In the genomic region with DNA sequence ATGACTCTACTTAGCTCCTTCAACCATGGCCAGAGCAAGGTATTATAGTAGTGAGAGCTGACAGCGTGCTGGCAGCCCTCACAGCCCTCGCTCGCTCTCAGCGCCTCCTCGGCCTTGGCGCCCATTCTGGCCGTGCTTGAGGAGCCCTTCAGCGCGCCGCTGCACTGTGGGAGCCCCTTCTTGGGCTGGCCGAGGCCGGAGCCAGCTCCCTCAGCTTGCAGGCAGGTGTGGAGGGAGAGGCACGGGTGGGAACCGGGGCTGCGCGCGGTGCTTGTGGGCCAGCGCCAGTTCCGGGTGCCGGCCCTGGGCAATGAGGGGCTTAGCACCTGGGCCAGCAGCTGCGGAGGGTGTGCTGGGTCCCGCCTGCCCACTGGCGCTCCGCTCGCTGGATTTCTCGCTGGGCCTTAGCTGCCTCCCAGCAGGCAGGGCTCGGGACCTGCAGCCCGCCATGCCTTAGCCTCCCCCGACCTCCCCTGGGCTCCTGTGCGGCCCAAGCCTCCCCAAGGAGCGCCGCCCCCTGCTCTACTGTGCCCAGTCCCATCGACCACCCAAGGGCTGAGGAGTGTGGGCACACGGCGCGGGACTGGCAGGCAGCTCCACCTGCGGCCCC, we compare ENCODE assay signal across 27 cellular contexts.
DNase-seq lines count a peak whose midpoint lies in the region; ATAC-seq, FAIRE-seq and TF ChIP-seq lines count a peak whose summit lies in the region.
"Had no signal": no experiment of that assay in that cellular context is flagged by ENCODE, and none has a peak within 500 bp of the region (broad histone marks: within the 10 kb centered on the region; RNA-seq: fewer than 3 reads in every experiment).

No MANE protein-coding gene starts in this region.

- no peak for TF ChIP-seq POLR2A in esophagus muscularis mucosa (IDR thresholded peaks at IDR 0.05; ENCODE audit: low read depth)

- TF ChIP-seq CTCF in esophagus muscularis mucosa (IDR thresholded peaks at IDR 0.05): no peak
- TF ChIP-seq CTCF in kidney (IDR thresholded peaks at IDR 0.05; ENCODE audit: borderline replicate concordance, extremely low read depth, insufficient read depth): no peak

- no peak for ATAC-seq in activated naive CD8-positive, alpha-beta T cell treated with anti-CD3 and anti-CD28 coated beads, Interleukin-2, amount 50 U/mL, for 24 hours
- ATAC-seq: GM12878 had no signal

- peaks cover 0 to under 1% (median under 1%) of the 10 kb centered on the region in 4 donors for H3K4me1 ChIP-seq in esophagus muscularis mucosa
- H3K4me1 ChIP-seq in kidney (ENCODE audit: control insufficient read depth in 1 of 2, insufficient read depth in 1 of 2, low read depth in 1 of 2, low read length in 2 of 2): no peaks in the 10 kb centered on the region
- H3K4me1 ChIP-seq: BE2C, BLaER1 had no signal

- H3K36me3 ChIP-seq in esophagus muscularis mucosa (no peaks in the 10 kb centered on the region), kidney (ENCODE audit: control insufficient read depth in 1 of 2, insufficient read depth in 2 of 2, low read length in 2 of 2) (no peaks in the 10 kb centered on the region)
- H3K36me3 ChIP-seq: BE2C, BLaER1 had no signal

- intact Hi-C loops in esophagus muscularis mucosa (cut with DNase I): no loop called here
- intact Hi-C loops in kidney (cut with DNase I): no loop called here
- intact Hi-C loops in activated T-helper 1 cell treated with anti-CD3 and anti-CD28 coated beads, Interleukin-12 subunit alpha, Interleukin-12 subunit beta, Interleukin-2, Interleukin-4 antibody, amounts not matched to agents 30 ng/mL and 10 ng/mL and 1 ng/mL, durations not matched to agents 14 hours and 24 hours and 36 hours (cut with micrococcal nuclease): no loop called here

- no peak for DNase-seq in activated naive CD8-positive, alpha-beta T cell treated with anti-CD3 and anti-CD28 coated beads, Interleukin-2, amount 50 U/mL, for 24 hours
- DNase-seq in activated naive CD8-positive, alpha-beta T cell treated with anti-CD3 and anti-CD28 coated beads for 36 hours: no peak
- peak; percentile 64 for DNase-seq in esophagus muscularis mucosa (ENCODE audit: extremely low spot score)
- DNase-seq in kidney: peak; percentile 60
- no peak for DNase-seq in activated T-helper 1 cell treated with anti-CD3 and anti-CD28 coated beads, Interleukin-12 subunit alpha, Interleukin-12 subunit beta, Interleukin-2, Interleukin-4 antibody, amounts not matched to agents 30 ng/mL and 10 ng/mL and 1 ng/mL, durations not matched to agents 14 hours and 24 hours and 36 hours (ENCODE audit: low spot score)
- no peak for DNase-seq in HUDEP-2 (lab: John Stamatoyannopoulos, UW; ENCODE audit: unreplicated experiment in 76 of 76)
- DNase-seq: 8988T; ACHN; BE2C; C1 segment of cervical spinal cord; CD4-positive, alpha-beta memory T cell; CD4-positive, CD25-positive, alpha-beta regulatory T cell; CD8-positive, alpha-beta memory T cell; COR-L47; DMS 273 treated with DMSO at 0.1 percent for 48 hours; DMS153; DMS53; DMS79; DND-41; EL; GDM1 had no signal

- H3K4me1 Mint-ChIP-seq in activated naive CD8-positive, alpha-beta T cell treated with anti-CD3 and anti-CD28 coated beads, Interleukin-2, amount 50 U/mL, for 24 hours: no peaks in the 10 kb centered on the region
- no peaks in the 10 kb centered on the region for H3K4me1 Mint-ChIP-seq in activated naive CD8-positive, alpha-beta T cell treated with anti-CD3 and anti-CD28 coated beads for 36 hours
- H3K4me1 Mint-ChIP-seq in activated T-helper 1 cell treated with anti-CD3 and anti-CD28 coated beads, Interleukin-12 subunit alpha, Interleukin-12 subunit beta, Interleukin-2, Interleukin-4 antibody, amounts not matched to agents 30 ng/mL and 10 ng/mL and 1 ng/mL, durations not matched to agents 14 hours and 24 hours and 36 hours (ENCODE audit: low read depth): no peaks in the 10 kb centered on the region
- H3K4me1 Mint-ChIP-seq: CD14-positive monocyte; CD4-positive, CD25-positive, alpha-beta regulatory T cell; CD8-positive, alpha-beta memory T cell had no signal

- H3K9ac ChIP-seq in kidney (ENCODE audit: low read length in 2 of 2): no peak overlapping the region
- H3K9ac ChIP-seq: BLaER1 had no signal

- no peak overlapping the region for H3K27ac ChIP-seq in esophagus muscularis mucosa (replicated peaks in 1 of 4)
- no peak overlapping the region for H3K27ac ChIP-seq in kidney (ENCODE audit: low read depth in 2 of 2, low read length in 2 of 2)
- H3K27ac ChIP-seq: BLaER1 had no signal

- FAIRE-seq in kidney (lab: Jason Lieb, UNC): no peak
- FAIRE-seq: A204.1, GM12878, GM12892, GM18507 had no signal

- H3K4me3 ChIP-seq in esophagus muscularis mucosa (no peak overlapping the region), kidney (ENCODE audit: low read length in 2 of 2) (no peak overlapping the region)
- H3K4me3 ChIP-seq: BLaER1, GM12878 had no signal

- H3K27me3 ChIP-seq in esophagus muscularis mucosa: peaks cover 0 to 34% (median 0%) of the 10 kb centered on the region in 4 donors
- H3K27me3 ChIP-seq: BLaER1 had no signal

- no peaks in the 10 kb centered on the region for H3K36me3 Mint-ChIP-seq in activated naive CD8-positive, alpha-beta T cell treated with anti-CD3 and anti-CD28 coated beads, Interleukin-2, amount 50 U/mL, for 24 hours (ENCODE audit: low read depth)
- H3K36me3 Mint-ChIP-seq in activated naive CD8-positive, alpha-beta T cell treated with anti-CD3 and anti-CD28 coated beads for 36 hours: no peaks in the 10 kb centered on the region
- H3K36me3 Mint-ChIP-seq in activated T-helper 1 cell treated with anti-CD3 and anti-CD28 coated beads, Interleukin-12 subunit alpha, Interleukin-12 subunit beta, Interleukin-2, Interleukin-4 antibody, amounts not matched to agents 30 ng/mL and 10 ng/mL and 1 ng/mL, durations not matched to agents 14 hours and 24 hours and 36 hours (ENCODE audit: low read depth): no peaks in the 10 kb centered on the region
- H3K36me3 Mint-ChIP-seq: CD14-positive monocyte; CD4-positive, alpha-beta memory T cell; CD4-positive, CD25-positive, alpha-beta regulatory T cell had no signal

- H3K4me3 Mint-ChIP-seq in activated naive CD8-positive, alpha-beta T cell treated with anti-CD3 and anti-CD28 coated beads, Interleukin-2, amount 50 U/mL, for 24 hours: no peak overlapping the region
- H3K4me3 Mint-ChIP-seq in activated naive CD8-positive, alpha-beta T cell treated with anti-CD3 and anti-CD28 coated beads for 36 hours: no peak overlapping the region
- H3K4me3 Mint-ChIP-seq in activated T-helper 1 cell treated with anti-CD3 and anti-CD28 coated beads, Interleukin-12 subunit alpha, Interleukin-12 subunit beta, Interleukin-2, Interleukin-4 antibody, amounts not matched to agents 30 ng/mL and 10 ng/mL and 1 ng/mL, durations not matched to agents 14 hours and 24 hours and 36 hours: no peak overlapping the region
- H3K4me3 Mint-ChIP-seq: CD14-positive monocyte; CD4-positive, alpha-beta memory T cell; CD4-positive, CD25-positive, alpha-beta regulatory T cell; CD8-positive, alpha-beta memory T cell had no signal

- H3K9me3 ChIP-seq in esophagus muscularis mucosa: no peaks in the 10 kb centered on the region
- no peaks in the 10 kb centered on the region for H3K9me3 ChIP-seq in kidney (ENCODE audit: control insufficient read depth in 1 of 2, low read length in 2 of 2)
- H3K9me3 ChIP-seq: BE2C had no signal

- WGBS in esophagus muscularis mucosa: 89% methylated on average over 20 of the region's 37 CpGs

- H3K27ac Mint-ChIP-seq in activated naive CD8-positive, alpha-beta T cell treated with anti-CD3 and anti-CD28 coated beads, Interleukin-2, amount 50 U/mL, for 24 hours: peak overlapping the region; percentile 31
- H3K27ac Mint-ChIP-seq in activated naive CD8-positive, alpha-beta T cell treated with anti-CD3 and anti-CD28 coated beads for 36 hours: no peak overlapping the region
- no peak overlapping the region for H3K27ac Mint-ChIP-seq in activated T-helper 1 cell treated with anti-CD3 and anti-CD28 coated beads, Interleukin-12 subunit alpha, Interleukin-12 subunit beta, Interleukin-2, Interleukin-4 antibody, amounts not matched to agents 30 ng/mL and 10 ng/mL and 1 ng/mL, durations not matched to agents 14 hours and 24 hours and 36 hours
- H3K27ac Mint-ChIP-seq: CD4-positive, alpha-beta memory T cell; CD4-positive, CD25-positive, alpha-beta regulatory T cell; CD8-positive, alpha-beta memory T cell had no signal

- H3K9me3 Mint-ChIP-seq in activated naive CD8-positive, alpha-beta T cell treated with anti-CD3 and anti-CD28 coated beads, Interleukin-2, amount 50 U/mL, for 24 hours: peaks cover 3% of the 10 kb centered on the region
- peaks cover 1% of the 10 kb centered on the region for H3K9me3 Mint-ChIP-seq in activated naive CD8-positive, alpha-beta T cell treated with anti-CD3 and anti-CD28 coated beads for 36 hours
- no peaks in the 10 kb centered on the region for H3K9me3 Mint-ChIP-seq in activated T-helper 1 cell treated with anti-CD3 and anti-CD28 coated beads, Interleukin-12 subunit alpha, Interleukin-12 subunit beta, Interleukin-2, Interleukin-4 antibody, amounts not matched to agents 30 ng/mL and 10 ng/mL and 1 ng/mL, durations not matched to agents 14 hours and 24 hours and 36 hours

- H3K27me3 Mint-ChIP-seq in activated naive CD8-positive, alpha-beta T cell treated with anti-CD3 and anti-CD28 coated beads, Interleukin-2, amount 50 U/mL, for 24 hours: peaks cover 18% of the 10 kb centered on the region
- peaks cover 22% of the 10 kb centered on the region for H3K27me3 Mint-ChIP-seq in activated naive CD8-positive, alpha-beta T cell treated with anti-CD3 and anti-CD28 coated beads for 36 hours
- H3K27me3 Mint-ChIP-seq in activated T-helper 1 cell treated with anti-CD3 and anti-CD28 coated beads, Interleukin-12 subunit alpha, Interleukin-12 subunit beta, Interleukin-2, Interleukin-4 antibody, amounts not matched to agents 30 ng/mL and 10 ng/mL and 1 ng/mL, durations not matched to agents 14 hours and 24 hours and 36 hours (ENCODE audit: insufficient read depth): peaks cover 7% of the 10 kb centered on the region

- no peak for TF ChIP-seq EP300 in esophagus muscularis mucosa (IDR thresholded peaks at IDR 0.05)

Comparison
In these comparisons a context has a peak if more than half of its experiments do, and no peak if none do; other contexts are left out.
1. DNase-seq: peak in esophagus muscularis mucosa (single experiment) and kidney (single experiment); none in activated naive CD8-positive, alpha-beta T cell treated with anti-CD3 and anti-CD28 coated beads, Interleukin-2, amount 50 U/mL, for 24 hours (single experiment), activated naive CD8-positive, alpha-beta T cell treated with anti-CD3 and anti-CD28 coated beads for 36 hours (single experiment), activated T-helper 1 cell treated with anti-CD3 and anti-CD28 coated beads, Interleukin-12 subunit alpha, Interleukin-12 subunit beta, Interleukin-2, Interleukin-4 antibody, amounts not matched to agents 30 ng/mL and 10 ng/mL and 1 ng/mL, durations not matched to agents 14 hours and 24 hours and 36 hours (single experiment) and HUDEP-2 (0 of 76).